12 cellular contexts compared by ENCODE assay signal in the genomic region with DNA sequence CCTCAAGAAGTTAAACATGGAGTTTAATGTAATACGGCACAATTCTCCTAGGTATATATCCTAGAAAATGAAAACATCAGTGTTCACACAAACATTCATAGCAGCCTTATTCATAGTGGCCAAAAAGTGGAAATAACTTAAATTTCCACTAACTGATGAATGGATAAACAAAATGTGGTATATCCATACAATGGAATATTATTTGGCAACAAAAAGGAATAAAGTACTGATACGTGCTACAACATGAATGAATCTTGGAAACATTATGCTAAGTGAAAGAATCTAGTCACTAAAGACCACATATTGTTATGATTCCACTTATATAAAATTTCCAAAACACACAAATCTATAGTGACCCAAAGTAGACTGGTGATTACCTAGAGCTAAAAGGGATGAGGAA. TPM values are rescaled to one million over a fixed set of nuclear protein-coding genes. Genes with fewer than 3 reads are reported as not detected.
"Had no signal": no experiment of that assay in that cellular context is flagged by ENCODE, and none has a peak within 500 bp of the region (broad histone marks: within the 10 kb centered on the region; RNA-seq: fewer than 3 reads in every experiment).

No MANE protein-coding gene starts in this region.

- H3K4me2 ChIP-seq: GM23338 had no signal

- FAIRE-seq: H1, H54 had no signal

- DNase-seq: GM23248, GOT3, H7, H9, HCEC 1CT, HFFc6 had no signal

- H3K9me3 ChIP-seq: HAP-1 had no signal

- H3K4me1 ChIP-seq: HAP-1 had no signal

- ATAC-seq: GM23338, HCT116 had no signal

- H3K9ac ChIP-seq: GM23248 had no signal

- H3K4me3 ChIP-seq: GM23248, GM23338, HAP-1 had no signal

- H3K27ac ChIP-seq: GM23248 had no signal

- H2AFZ ChIP-seq: GM23248, GM23338 had no signal

RNA-seq across cellular contexts. Expression of a gene that starts 31.1 kb away (rescaled TPM):
- total RNA-seq: GM23248, GM23338, H1, H4, H7, H9, HFFc6 had no signal
- polyA plus RNA-seq: GM23248, GM23338, H1 had no signal

RNA-seq across cellular contexts. Expression of a gene that starts 47.1 kb away (rescaled TPM):
- total RNA-seq: GM23248, GM23338, H1, H7, H9, HFFc6 had no signal
- polyA plus RNA-seq: GM23248, GM23338, H1 had no signal

RNA-seq across cellular contexts. Expression of a gene that starts 59.7 kb away (rescaled TPM):
- total RNA-seq: GM23248, H1, H4, H7, H9, HFFc6 had no signal
- polyA plus RNA-seq: GM23248 had no signal
